14 cellular contexts compared by ENCODE assay signal in genomic region chr18:35974181-35974580, GRCh38.
A peak's percentile ranks its signal among the peaks of the same experiment; 100 is the strongest.
DNase-seq lines count a peak whose midpoint lies in the region; ATAC-seq and TF ChIP-seq lines count a peak whose summit lies in the region.
"Had no signal": no experiment of that assay in that cellular context is flagged by ENCODE, and none has a peak within 500 bp of the region (broad histone marks: within the 10 kb centered on the region; RNA-seq: fewer than 3 reads in every experiment).

No MANE protein-coding gene starts in this region.

- TF ChIP-seq EP300 in gastroesophageal sphincter (IDR thresholded peaks at IDR 0.05) = no peak

- peaks cover 46% of the 10 kb centered on the region for H3K36me3 ChIP-seq in iPS-18a (ENCODE audit: control insufficient read depth, low read depth, low read length)
- peaks cover 0 to 46% of the 10 kb centered on the region in 2 donors for H3K36me3 ChIP-seq in gastroesophageal sphincter

- no peak for DNase-seq in activated naive CD4-positive, alpha-beta T cell treated with anti-CD3 and anti-CD28 coated beads, Interleukin-2, amount 10 ng/mL, durations not matched to agents 7 days and 5 days
- DNase-seq in activated naive CD4-positive, alpha-beta T cell treated with Interleukin-2 at 50 U/mL for 16 hours = no peak
- no peak for DNase-seq in T-helper 17 cell
- DNase-seq in superior temporal gyrus (ENCODE audit: extremely low spot score) = peak; percentile 25
- no peak for DNase-seq in NCI-H2196 (lab: John Stamatoyannopoulos, UW; ENCODE audit: unreplicated experiment)
- DNase-seq: activated CD4-positive, CD25-positive, alpha-beta regulatory T cell treated with anti-CD3 and anti-CD28 coated beads, Interleukin-2, amount 50 U/mL, for 72 hours; aorta; NCI-H187 treated with DMSO at 0.1 percent for 48 hours; pancreas; RPMI8226; transverse colon had no signal

- H3K27ac ChIP-seq in iPS-18a (ENCODE audit: low read length) = no peak overlapping the region
- no peak overlapping the region for H3K27ac ChIP-seq in gastroesophageal sphincter
- H3K27ac ChIP-seq: pancreas, transverse colon had no signal

- ATAC-seq in T-helper 17 cell (no peak), gastroesophageal sphincter (no peak), GM18861 (IDR thresholded peaks at IDR 0.05; ENCODE audit: unreplicated experiment) (no peak)
- ATAC-seq: pancreas had no signal

- WGBS in gastroesophageal sphincter (ENCODE audit: low coverage in 1 of 2), 2 donors = 65 to 73% methylated on average over 3 of the region's 3 CpGs

- H3K9ac ChIP-seq in iPS-18a (ENCODE audit: low read length) = no peak overlapping the region

- H3K4me3 Mint-ChIP-seq in activated naive CD4-positive, alpha-beta T cell treated with anti-CD3 and anti-CD28 coated beads, Interleukin-2, amount 10 ng/mL, durations not matched to agents 7 days and 5 days = peak overlapping the region; percentile 97
- H3K4me3 Mint-ChIP-seq in T-helper 17 cell = peak overlapping the region; percentile 97

- TF ChIP-seq CTCF in gastroesophageal sphincter (IDR thresholded peaks at IDR 0.05) = no peak

- no peaks in the 10 kb centered on the region for H3K9me3 ChIP-seq in T-helper 17 cell (ENCODE audit: control insufficient read depth, low read length, poor library complexity, severe bottlenecking)
- H3K9me3 ChIP-seq in iPS-18a (ENCODE audit: control insufficient read depth, low read depth, low read length) = no peaks in the 10 kb centered on the region
- no peaks in the 10 kb centered on the region for H3K9me3 ChIP-seq in gastroesophageal sphincter
- H3K9me3 ChIP-seq: pancreas, transverse colon had no signal

- CTCF ChIA-PET in activated naive CD4-positive, alpha-beta T cell treated with anti-CD3 and anti-CD28 coated beads, Interleukin-2, amount 10 ng/mL, durations not matched to agents 7 days and 5 days (lab: Charles Lee) = no interaction called here

- H3K27me3 Mint-ChIP-seq in activated naive CD4-positive, alpha-beta T cell treated with anti-CD3 and anti-CD28 coated beads, Interleukin-2, amount 10 ng/mL, durations not matched to agents 7 days and 5 days = no peaks in the 10 kb centered on the region
- H3K27me3 Mint-ChIP-seq in T-helper 17 cell = no peaks in the 10 kb centered on the region

- H3K4me1 Mint-ChIP-seq in activated naive CD4-positive, alpha-beta T cell treated with anti-CD3 and anti-CD28 coated beads, Interleukin-2, amount 10 ng/mL, durations not matched to agents 7 days and 5 days = peaks cover 50% of the 10 kb centered on the region
- H3K4me1 Mint-ChIP-seq in T-helper 17 cell = peaks cover 45% of the 10 kb centered on the region

- H3K27me3 ChIP-seq in iPS-18a (ENCODE audit: control insufficient read depth, insufficient read depth, low read length) = no peaks in the 10 kb centered on the region
- no peaks in the 10 kb centered on the region for H3K27me3 ChIP-seq in gastroesophageal sphincter
- H3K27me3 ChIP-seq: pancreas, transverse colon had no signal

- H3K9me3 Mint-ChIP-seq in activated naive CD4-positive, alpha-beta T cell treated with anti-CD3 and anti-CD28 coated beads, Interleukin-2, amount 10 ng/mL, durations not matched to agents 7 days and 5 days = no peaks in the 10 kb centered on the region

- peaks cover 47% of the 10 kb centered on the region for H3K36me3 Mint-ChIP-seq in activated naive CD4-positive, alpha-beta T cell treated with anti-CD3 and anti-CD28 coated beads, Interleukin-2, amount 10 ng/mL, durations not matched to agents 7 days and 5 days
- peaks cover 16% of the 10 kb centered on the region for H3K36me3 Mint-ChIP-seq in T-helper 17 cell (ENCODE audit: low read depth)

- peaks cover 7% of the 10 kb centered on the region for H3K4me1 ChIP-seq in iPS-18a (ENCODE audit: control insufficient read depth, low read depth, low read length)
- H3K4me1 ChIP-seq in gastroesophageal sphincter = peaks cover 7 to 38% (median 8%) of the 10 kb centered on the region in 3 donors

- TF ChIP-seq POLR2A in gastroesophageal sphincter (IDR thresholded peaks at IDR 0.05) = no peak

- H3K27ac Mint-ChIP-seq in activated naive CD4-positive, alpha-beta T cell treated with anti-CD3 and anti-CD28 coated beads, Interleukin-2, amount 10 ng/mL, durations not matched to agents 7 days and 5 days = peak overlapping the region; percentile 75
- peak overlapping the region; percentile 98 for H3K27ac Mint-ChIP-seq in T-helper 17 cell

- peak overlapping the region; percentile 3 for H3K4me3 ChIP-seq in iPS-18a (ENCODE audit: low read length)
- H3K4me3 ChIP-seq in gastroesophageal sphincter = no peak overlapping the region
